25 cellular contexts compared by ENCODE assay signal in genomic region chr22:46380581-46380980, GRCh38.
"Had no signal": no experiment of that assay in that cellular context is flagged by ENCODE, and none has a peak within 500 bp of the region (broad histone marks: within the 10 kb centered on the region; RNA-seq: fewer than 3 reads in every experiment).

No MANE protein-coding gene starts in this region.

- H3K4me1 Mint-ChIP-seq: activated CD4-positive, alpha-beta T cell treated with anti-CD3 and anti-CD28 coated beads, Interleukin-2, amount 10 ng/mL, durations not matched to agents 24 days and 14 days; activated naive CD4-positive, alpha-beta T cell treated with anti-CD3 and anti-CD28 coated beads, Interleukin-2, amount 10 ng/mL, durations not matched to agents 7 days and 5 days; activated naive CD8-positive, alpha-beta T cell treated with anti-CD3 and anti-CD28 coated beads, Interleukin-2, amount 10 ng/mL, durations not matched to agents 7 days and 5 days; memory B cell had no signal

- H3K27ac Mint-ChIP-seq: activated CD4-positive, alpha-beta memory T cell treated with anti-CD3 and anti-CD28 coated beads for 36 hours; activated CD4-positive, alpha-beta T cell treated with anti-CD3 and anti-CD28 coated beads, Interleukin-2, amount 10 ng/mL, durations not matched to agents 24 days and 14 days; activated naive CD4-positive, alpha-beta T cell treated with anti-CD3 and anti-CD28 coated beads, Interleukin-2, amount 10 ng/mL, durations not matched to agents 7 days and 5 days; activated naive CD8-positive, alpha-beta T cell treated with anti-CD3 and anti-CD28 coated beads, Interleukin-2, amount 10 ng/mL, durations not matched to agents 7 days and 5 days; activated T-helper 1 cell treated with anti-CD3 and anti-CD28 coated beads, Interleukin-12 subunit alpha, Interleukin-12 subunit beta, Interleukin-2, Interleukin-4 antibody, amounts not matched to agents 30 ng/mL and 10 ng/mL and 1 ng/mL, durations not matched to agents 14 hours and 24 hours and 36 hours; memory B cell; stimulated activated naive CD8-positive, alpha-beta T cell treated with anti-CD3 and anti-CD28 coated beads, Interleukin-15, Interleukin-2, amounts not matched to agents 100 ng/mL and 50 ng/mL, for 24 hours had no signal

- DNase-seq: activated CD4-positive, alpha-beta memory T cell treated with anti-CD3 and anti-CD28 coated beads for 36 hours; activated CD4-positive, alpha-beta T cell treated with anti-CD3 and anti-CD28 coated beads, Interleukin-2, amount 10 ng/mL, durations not matched to agents 24 days and 14 days; activated CD4-positive, CD25-positive, alpha-beta regulatory T cell treated with anti-CD3 and anti-CD28 coated beads, Interleukin-2, amount 50 U/mL, for 72 hours; activated CD8-positive, alpha-beta memory T cell treated with anti-CD3 and anti-CD28 coated beads, Interleukin-2, amount 50 U/mL, for 4 hours; activated effector memory CD4-positive, alpha-beta T cell treated with anti-CD3 and anti-CD28 coated beads, Interleukin-2, amount 50 U/mL, for 16 hours; activated naive CD4-positive, alpha-beta T cell treated with anti-CD3 and anti-CD28 coated beads, Interleukin-2, amount 10 ng/mL, durations not matched to agents 7 days and 5 days; activated naive CD8-positive, alpha-beta T cell treated with anti-CD3 and anti-CD28 coated beads, Interleukin-2, amount 10 ng/mL, durations not matched to agents 7 days and 5 days; activated T-cell treated with anti-CD3 and anti-CD28 coated beads, Interleukin-2, amount 50 U/mL, for 1 hour; brain microvascular endothelial cell; dorsolateral prefrontal cortex; effector memory CD4-positive, alpha-beta T cell; erythroblast; head of caudate nucleus; hypothalamus; immature natural killer cell; stimulated activated CD4-positive, alpha-beta T cell treated with anti-CD3 and anti-CD28 coated beads, Interleukin-12 subunit alpha, Interleukin-12 subunit beta, amount 100 ng/mL, for 4 hours; stimulated activated CD4-positive, alpha-beta T cell treated with anti-CD3 and anti-CD28 coated beads, Interleukin-4, amount 100 ng/mL, for 1 hour; substantia nigra; T-helper 9 cell had no signal

- H3K36me3 Mint-ChIP-seq: activated CD4-positive, alpha-beta memory T cell treated with anti-CD3 and anti-CD28 coated beads for 36 hours; activated naive CD4-positive, alpha-beta T cell treated with anti-CD3 and anti-CD28 coated beads, Interleukin-2, amount 10 ng/mL, durations not matched to agents 7 days and 5 days; activated naive CD8-positive, alpha-beta T cell treated with anti-CD3 and anti-CD28 coated beads, Interleukin-2, amount 10 ng/mL, durations not matched to agents 7 days and 5 days had no signal

- H3K4me3 Mint-ChIP-seq: activated CD4-positive, alpha-beta memory T cell treated with anti-CD3 and anti-CD28 coated beads for 36 hours; activated CD4-positive, alpha-beta T cell treated with anti-CD3 and anti-CD28 coated beads, Interleukin-2, amount 10 ng/mL, durations not matched to agents 24 days and 14 days; activated naive CD4-positive, alpha-beta T cell treated with anti-CD3 and anti-CD28 coated beads, Interleukin-2, amount 10 ng/mL, durations not matched to agents 7 days and 5 days; activated naive CD8-positive, alpha-beta T cell treated with anti-CD3 and anti-CD28 coated beads, Interleukin-2, amount 10 ng/mL, durations not matched to agents 7 days and 5 days; activated T-helper 1 cell treated with anti-CD3 and anti-CD28 coated beads, Interleukin-12 subunit alpha, Interleukin-12 subunit beta, Interleukin-2, Interleukin-4 antibody, amounts not matched to agents 30 ng/mL and 10 ng/mL and 1 ng/mL, durations not matched to agents 14 hours and 24 hours and 36 hours; immature natural killer cell; memory B cell; naive thymus-derived CD8-positive, alpha-beta T cell; stimulated activated naive CD8-positive, alpha-beta T cell treated with anti-CD3 and anti-CD28 coated beads, Interleukin-15, Interleukin-2, amounts not matched to agents 100 ng/mL and 50 ng/mL, for 24 hours had no signal

- ATAC-seq: gastroesophageal sphincter; naive thymus-derived CD8-positive, alpha-beta T cell; sciatic nerve had no signal

- H3K27me3 Mint-ChIP-seq: activated CD4-positive, alpha-beta memory T cell treated with anti-CD3 and anti-CD28 coated beads for 36 hours; memory B cell; stimulated activated naive CD8-positive, alpha-beta T cell treated with anti-CD3 and anti-CD28 coated beads, Interleukin-15, Interleukin-2, amounts not matched to agents 100 ng/mL and 50 ng/mL, for 24 hours had no signal
